ENCODE assay signal across 1 cellular context in the genomic region with DNA sequence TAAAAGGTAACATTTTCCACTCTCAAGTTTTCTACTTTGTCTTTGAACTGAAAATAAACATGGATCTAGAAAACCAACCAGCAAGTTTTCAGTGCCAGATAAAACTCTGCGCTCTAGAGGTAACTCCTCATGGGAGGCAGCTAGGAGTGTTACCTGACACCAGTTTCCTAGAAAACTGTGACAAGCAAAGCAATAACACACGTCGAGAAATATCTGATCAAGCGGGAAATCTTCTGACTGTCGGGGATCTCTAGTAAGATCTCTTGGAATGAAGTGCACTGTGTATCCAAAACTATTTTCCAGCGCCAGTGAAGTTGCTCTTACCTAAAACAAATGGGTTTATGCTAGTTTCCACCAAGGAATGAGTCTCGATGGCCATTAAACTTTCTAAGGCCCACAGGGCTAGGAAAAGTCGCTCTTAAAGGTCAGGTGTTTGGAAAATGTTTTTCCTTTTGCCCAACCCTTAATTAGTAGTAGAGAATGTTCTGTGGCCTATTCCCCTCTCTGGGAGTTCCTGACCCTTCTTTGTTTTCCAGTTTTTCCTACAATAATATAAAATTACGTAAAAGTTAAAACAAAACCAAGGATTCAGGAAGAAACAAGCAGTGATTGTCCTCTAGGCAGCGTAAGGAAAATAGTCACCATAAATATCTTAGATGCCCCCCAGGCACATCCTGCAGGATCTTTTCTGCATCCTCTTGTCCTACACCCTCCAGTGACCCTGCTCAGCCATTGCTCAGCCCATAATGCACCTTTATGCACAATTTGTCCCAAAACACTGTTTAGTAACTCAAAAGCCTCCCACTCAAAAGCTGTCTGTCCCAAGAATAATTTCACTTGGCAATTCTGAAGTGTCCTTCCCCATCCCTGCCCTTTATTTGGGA.
TF ChIP-seq lines count a peak whose summit lies in the region.

No MANE protein-coding gene starts in this region.

TF ChIP-seq in WTC11, 78 proteins besides CTCF, POLR2A, EP300 and RAD21 (continued from another document):
- TF ChIP-seq, protein P1, sequence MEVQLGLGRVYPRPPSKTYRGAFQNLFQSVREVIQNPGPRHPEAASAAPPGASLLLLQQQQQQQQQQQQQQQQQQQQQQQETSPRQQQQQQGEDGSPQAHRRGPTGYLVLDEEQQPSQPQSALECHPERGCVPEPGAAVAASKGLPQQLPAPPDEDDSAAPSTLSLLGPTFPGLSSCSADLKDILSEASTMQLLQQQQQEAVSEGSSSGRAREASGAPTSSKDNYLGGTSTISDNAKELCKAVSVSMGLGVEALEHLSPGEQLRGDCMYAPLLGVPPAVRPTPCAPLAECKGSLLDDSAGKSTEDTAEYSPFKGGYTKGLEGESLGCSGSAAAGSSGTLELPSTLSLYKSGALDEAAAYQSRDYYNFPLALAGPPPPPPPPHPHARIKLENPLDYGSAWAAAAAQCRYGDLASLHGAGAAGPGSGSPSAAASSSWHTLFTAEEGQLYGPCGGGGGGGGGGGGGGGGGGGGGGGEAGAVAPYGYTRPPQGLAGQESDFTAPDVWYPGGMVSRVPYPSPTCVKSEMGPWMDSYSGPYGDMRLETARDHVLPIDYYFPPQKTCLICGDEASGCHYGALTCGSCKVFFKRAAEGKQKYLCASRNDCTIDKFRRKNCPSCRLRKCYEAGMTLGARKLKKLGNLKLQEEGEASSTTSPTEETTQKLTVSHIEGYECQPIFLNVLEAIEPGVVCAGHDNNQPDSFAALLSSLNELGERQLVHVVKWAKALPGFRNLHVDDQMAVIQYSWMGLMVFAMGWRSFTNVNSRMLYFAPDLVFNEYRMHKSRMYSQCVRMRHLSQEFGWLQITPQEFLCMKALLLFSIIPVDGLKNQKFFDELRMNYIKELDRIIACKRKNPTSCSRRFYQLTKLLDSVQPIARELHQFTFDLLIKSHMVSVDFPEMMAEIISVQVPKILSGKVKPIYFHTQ (CRISPR knock-in tag; IDR thresholded peaks at IDR 0.05), result no peak
